ENCODE assay signal across 23 cellular contexts in genomic region chr9:77563205-77563604, GRCh38.
"Had no signal": no experiment of that assay in that cellular context is flagged by ENCODE, and none has a peak within 500 bp of the region (broad histone marks: within the 10 kb centered on the region; RNA-seq: fewer than 3 reads in every experiment).

No MANE protein-coding gene starts in this region.

- DNase-seq: activated CD4-positive, alpha-beta T cell treated with anti-CD3 and anti-CD28 coated beads for 1 hour; activated CD8-positive, alpha-beta memory T cell treated with anti-CD3 and anti-CD28 coated beads for 24 hours; activated CD8-positive, alpha-beta memory T cell treated with anti-CD3 and anti-CD28 coated beads, Interleukin-2, amount 50 U/mL, for 48 hours; activated effector memory CD4-positive, alpha-beta T cell treated with anti-CD3 and anti-CD28 coated beads, Interleukin-2, amount 50 U/mL, for 16 hours; activated naive CD4-positive, alpha-beta T cell treated with anti-CD3 and anti-CD28 coated beads, Interleukin-2, amount 50 U/mL, for 16 hours; activated T-cell treated with anti-CD3 and anti-CD28 coated beads, Interleukin-2, amount 50 U/mL, for 72 hours; dermis blood vessel endothelial cell; effector memory CD8-positive, alpha-beta T cell; foreskin keratinocyte; lower lobe of right lung; naive thymus-derived CD8-positive, alpha-beta T cell; right lobe of liver; small intestine; stimulated activated CD4-positive, alpha-beta T cell treated with anti-CD3 and anti-CD28 coated beads, Interleukin-15, amount 100 ng/mL, for 24 hours; stimulated activated CD4-positive, alpha-beta T cell treated with anti-CD3 and anti-CD28 coated beads, Interleukin-2, amount 100 ng/mL, for 48 hours; stimulated activated naive CD8-positive, alpha-beta T cell treated with anti-CD3 and anti-CD28 coated beads, Interleukin-15, amount 100 ng/mL, for 72 hours; T-helper 17 cell had no signal

- H3K27me3 ChIP-seq: hepatocyte, neutrophil, right lobe of liver had no signal

- H3K4me2 ChIP-seq: hepatocyte had no signal

- H3K4me1 Mint-ChIP-seq: naive thymus-derived CD8-positive, alpha-beta T cell; T-helper 17 cell had no signal

- H3K4me1 ChIP-seq: foreskin keratinocyte, parathyroid adenoma, right lobe of liver had no signal

- H2AFZ ChIP-seq: hepatocyte, parathyroid adenoma had no signal

- H3K27ac ChIP-seq: foreskin keratinocyte, hepatocyte, lower lobe of right lung, neutrophil, parathyroid adenoma, right lobe of liver, thoracic aorta, WERI-Rb-1 had no signal

- FAIRE-seq: astrocyte, small intestine had no signal

- H3K4me3 Mint-ChIP-seq: activated T-cell treated with anti-CD3 and anti-CD28 coated beads, Interleukin-2, amount 50 U/mL, for 72 hours; effector memory CD8-positive, alpha-beta T cell; naive thymus-derived CD8-positive, alpha-beta T cell; stimulated activated naive CD8-positive, alpha-beta T cell treated with anti-CD3 and anti-CD28 coated beads, Interleukin-15, amount 100 ng/mL, for 72 hours; T-helper 17 cell had no signal

- H3K9ac ChIP-seq: parathyroid adenoma had no signal

- H3K36me3 Mint-ChIP-seq: naive thymus-derived CD8-positive, alpha-beta T cell had no signal

- H3K9me3 ChIP-seq: lower lobe of right lung, neutrophil, right lobe of liver, thoracic aorta had no signal

- H3K9me3 Mint-ChIP-seq: activated T-cell treated with anti-CD3 and anti-CD28 coated beads, Interleukin-2, amount 50 U/mL, for 72 hours; effector memory CD8-positive, alpha-beta T cell; naive thymus-derived CD8-positive, alpha-beta T cell; stimulated activated naive CD8-positive, alpha-beta T cell treated with anti-CD3 and anti-CD28 coated beads, Interleukin-15, amount 100 ng/mL, for 72 hours had no signal

- H3K4me3 ChIP-seq: hepatocyte, lower lobe of right lung, right lobe of liver, thoracic aorta had no signal

- H3K36me3 ChIP-seq: lower lobe of right lung, neutrophil, right lobe of liver, thoracic aorta, WERI-Rb-1 had no signal

- H3K27ac Mint-ChIP-seq: activated T-cell treated with anti-CD3 and anti-CD28 coated beads, Interleukin-2, amount 50 U/mL, for 72 hours; effector memory CD8-positive, alpha-beta T cell; naive thymus-derived CD8-positive, alpha-beta T cell; stimulated activated naive CD8-positive, alpha-beta T cell treated with anti-CD3 and anti-CD28 coated beads, Interleukin-15, amount 100 ng/mL, for 72 hours; T-helper 17 cell had no signal

- H3K79me2 ChIP-seq: hepatocyte, parathyroid adenoma had no signal
